In genomic region chr9:35945341-35946018, GRCh38 we compare ENCODE assay signal across 8 cellular contexts. TPM values are rescaled to one million over a fixed set of nuclear protein-coding genes. Genes with fewer than 3 reads are reported as not detected.
DNase-seq lines count a peak whose midpoint lies in the region; ATAC-seq and TF ChIP-seq lines count a peak whose summit lies in the region.

No MANE protein-coding gene starts in this region.

- no peak overlapping the region for H3K9ac ChIP-seq in endodermal cell (ENCODE audit: extremely low read depth, low read length, poor library complexity, severe bottlenecking)

- 30 to 100% methylated on average over 1 to 10 of the region's 10 CpGs for WGBS in endodermal cell (ENCODE audit: insufficient coverage in 1 of 2, insufficient read length in 1 of 2), 2 experiments

- intact Hi-C loops in mucosa of descending colon (cut with DNase I, micrococcal nuclease), result loop anchor here (5.0 kb wide), 2 partner anchors 38 to 43 kb away; partner anchors contain the start of genes HRCT1 (in 1 of the 2) and SPAAR (in 1 of the 2)

- H3K27ac Mint-ChIP-seq in endodermal cell, result no peak overlapping the region

- H3K27me3 ChIP-seq in BJ (ENCODE audit: control insufficient read depth, insufficient read depth, low read length) (no peaks in the 10 kb centered on the region), endodermal cell (ENCODE audit: control insufficient read depth, insufficient read depth, low read length, poor library complexity, severe bottlenecking) (peaks cover 43% of the 10 kb centered on the region)

- H3K27me3 Mint-ChIP-seq in endodermal cell (ENCODE audit: insufficient read depth), result peaks cover 62% of the 10 kb centered on the region

- POLR2A ChIA-PET in BJ (lab: Charles Lee), result interaction anchor here (0.5 to 0.6 kb wide), 2 partner anchors 17 to 89 kb away, joined by 3 to 4 read pairs; no protein-coding TSS in a partner anchor

- CTCF ChIA-PET in BJ (lab: Yijun Ruan, JAX), result interaction anchor here (0.6 to 9.4 kb wide), 35 partner anchors 8 to 213 kb away, joined by 3 to 170 read pairs (median 4); partner anchors contain the start of genes HRCT1 and RECK

- H3K4me1 ChIP-seq in endodermal cell (ENCODE audit: control insufficient read depth, insufficient read depth, low read length) (peaks cover 1% of the 10 kb centered on the region), mucosa of descending colon (ENCODE audit: low read depth) (peaks cover 32% of the 10 kb centered on the region)

- peak overlapping the region; percentile 37 for H3K4me3 Mint-ChIP-seq in endodermal cell

- DNase-seq in BJ (ENCODE audit: low read depth) (peak; percentile 26), HCEC 1CT (peak; percentile 93), NCI-H774 (lab: John Stamatoyannopoulos, UW) (peak; percentile 61), endodermal cell (peak; percentile 93), mucosa of descending colon (peak; percentile 83 to 88 (median 87))
- DNase-seq in activated CD8-positive, alpha-beta memory T cell treated with anti-CD3 and anti-CD28 coated beads for 24 hours, result peak; percentile 82
- DNase-seq in stimulated activated CD8-positive, alpha-beta memory T cell treated with anti-CD3 and anti-CD28 coated beads, Interleukin-4, amount 100 ng/mL, for 48 hours, result peak; percentile 82

- H3K36me3 Mint-ChIP-seq in endodermal cell (ENCODE audit: low read depth), result no peaks in the 10 kb centered on the region

- peaks cover 5% of the 10 kb centered on the region for H3K9me3 ChIP-seq in endodermal cell (ENCODE audit: control insufficient read depth, low read length)
- H3K9me3 ChIP-seq in mucosa of descending colon, result no peaks in the 10 kb centered on the region

- H3K36me3 ChIP-seq in BJ (ENCODE audit: control insufficient read depth, insufficient read depth, low read length) (no peaks in the 10 kb centered on the region), endodermal cell (ENCODE audit: control insufficient read depth, insufficient read depth, low read length) (no peaks in the 10 kb centered on the region), mucosa of descending colon (ENCODE audit: low read depth) (no peaks in the 10 kb centered on the region)

- H3K27ac ChIP-seq in endodermal cell (ENCODE audit: low read depth, low read length), result no peak overlapping the region

- H3K9me3 Mint-ChIP-seq in endodermal cell, result peaks cover 9% of the 10 kb centered on the region

- H3K4me3 ChIP-seq in BJ (ENCODE audit: low read depth, low read length) (no peak overlapping the region), endodermal cell (ENCODE audit: low read length) (peak overlapping the region; percentile 51), mucosa of descending colon (no peak overlapping the region)

- ATAC-seq in mucosa of descending colon (peak; percentile 62), HG02885 (IDR thresholded peaks at IDR 0.05; ENCODE audit: poor library complexity, unreplicated experiment) (no peak)

- peaks cover 7% of the 10 kb centered on the region for H3K4me1 Mint-ChIP-seq in endodermal cell

- TF ChIP-seq CTCF in BJ (IDR thresholded peaks at IDR 0.05; ENCODE audit: insufficient read depth, low read depth, low read length), result peak; percentile 92
- TF ChIP-seq CTCF in endodermal cell (conservative IDR thresholded peaks at IDR 0.05), result peak; percentile 91
- TF ChIP-seq CTCF in mucosa of descending colon (IDR thresholded peaks at IDR 0.05), result peak; percentile 61

RNA-seq across cellular contexts. Expression of gene OR2S2, which starts 12.5 kb away (rescaled TPM):
- 0.33 and 0.53 TPM in 2 replicates for polyA plus RNA-seq in BJ (2011; rRNA removed)
- polyA minus RNA-seq in BJ (2011; rRNA and poly(A)+ RNA removed), result 1.1 and 2.0 TPM in 2 replicates
- total RNA-seq in endodermal cell, result not detected
- polyA plus RNA-seq in endodermal cell (2013, experiment 1 of 2), result not detected
- not detected for polyA plus RNA-seq in endodermal cell (2013, experiment 2 of 2)
- not detected for total RNA-seq in mucosa of descending colon

RNA-seq across cellular contexts. Expression of gene SPAAR, which starts 36.2 kb away (rescaled TPM):
- 0.23 and 0.32 TPM in 2 replicates for polyA plus RNA-seq in BJ (2011; rRNA removed)
- 0.14 and 0.46 TPM in 2 replicates for polyA minus RNA-seq in BJ (2011; rRNA and poly(A)+ RNA removed)
- under 1 TPM in 1 of 2 donors, not detected in 1; 0.29 TPM for total RNA-seq in endodermal cell
- polyA plus RNA-seq in endodermal cell (2013, experiment 1 of 2), result not detected
- polyA plus RNA-seq in endodermal cell (2013, experiment 2 of 2), result not detected
- total RNA-seq in mucosa of descending colon, result 1 to 10 TPM; 2.0 to 2.9 (median 2.0) TPM

RNA-seq across cellular contexts. Expression of gene HRCT1, which starts 39.5 kb away (rescaled TPM):
- 0.47 and 0.93 TPM in 2 replicates for polyA plus RNA-seq in BJ (2011; rRNA removed)
- polyA minus RNA-seq in BJ (2011; rRNA and poly(A)+ RNA removed), result not detected in 2 replicates
- total RNA-seq in endodermal cell (not detected), mucosa of descending colon (100 to 1,000 TPM in 1 of 3 donors, 10 to 100 TPM in 2; 24.8 to 161 (median 82.1) TPM)
- polyA plus RNA-seq in endodermal cell (2013, experiment 1 of 2), result not detected
- polyA plus RNA-seq in endodermal cell (2013, experiment 2 of 2), result not detected

Comparison
In these comparisons a context has a peak if more than half of its experiments do, and no peak if none do; other contexts are left out.
1. DNase-seq: peak in every context shown above with its lines; median percentile 93 in HCEC 1CT; 93 in endodermal cell; 87 in mucosa of descending colon; 82 in activated CD8-positive, alpha-beta memory T cell treated with anti-CD3 and anti-CD28 coated beads for 24 hours; 82 in stimulated activated CD8-positive, alpha-beta memory T cell treated with anti-CD3 and anti-CD28 coated beads, Interleukin-4, amount 100 ng/mL, for 48 hours; 61 in NCI-H774; 26 in BJ.
2. RNA of gene HRCT1, which starts 39.5 kb away (total RNA-seq): 24.8 to 161 TPM in mucosa of descending colon; not detected in endodermal cell; every median in the first group is over 10 times any median in the second.
3. Peak in every context shown above with its lines, with median percentiles within 50 percentile points of each other: CTCF ChIP-seq.